ENCODE assay signal across 9 cellular contexts in the genomic region with DNA sequence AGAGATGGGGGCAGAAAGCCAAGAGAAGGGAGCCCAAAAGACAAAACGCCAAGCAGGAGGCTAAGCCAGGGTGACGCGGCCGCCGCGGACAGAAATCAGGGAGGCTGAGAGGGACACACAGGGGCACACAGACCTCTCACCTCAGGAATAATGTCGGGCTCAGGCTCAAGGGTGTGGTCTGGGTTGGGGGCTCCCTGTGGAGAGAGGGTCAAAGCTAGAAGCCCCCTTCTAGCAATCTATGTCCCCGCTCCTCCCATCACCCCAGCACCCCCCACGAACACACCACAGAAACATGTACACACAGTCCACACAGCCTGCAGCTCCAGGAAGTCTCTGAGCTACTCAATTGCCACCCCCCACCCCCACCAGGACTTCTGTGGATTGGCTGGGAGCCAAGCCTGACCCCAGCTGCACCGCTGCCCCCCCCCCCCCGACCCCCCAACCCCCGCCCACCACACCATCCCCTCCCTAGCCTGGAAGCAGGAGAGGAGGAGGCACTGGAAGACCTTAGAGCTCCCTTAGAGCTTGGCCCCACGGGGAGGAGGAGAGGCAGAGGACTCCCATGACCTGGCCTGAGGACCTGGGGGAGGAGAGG. TPM values are rescaled to one million over a fixed set of nuclear protein-coding genes. Genes with fewer than 3 reads are reported as not detected.
DNase-seq lines count a peak whose midpoint lies in the region; ATAC-seq and TF ChIP-seq lines count a peak whose summit lies in the region.
"Had no signal": no experiment of that assay in that cellular context is flagged by ENCODE, and none has a peak within 500 bp of the region (broad histone marks: within the 10 kb centered on the region; RNA-seq: fewer than 3 reads in every experiment).

No MANE protein-coding gene starts in this region.

- peaks cover 49% of the 10 kb centered on the region for H3K4me1 ChIP-seq in ovary (ENCODE audit: insufficient read depth)

- intact Hi-C loops in ovary (cut with DNase I), result no loop called here

- peak overlapping the region; percentile 93 for H3K4me3 ChIP-seq in epithelial cell of esophagus (ENCODE audit: low read length)
- peak overlapping the region; percentile 99 for H3K4me3 ChIP-seq in ovary

- H3K27ac ChIP-seq in RWPE1 (peak overlapping the region; percentile 100), ovary (peak overlapping the region; percentile 89 to 94)

- ATAC-seq in HG02759 (IDR thresholded peaks at IDR 0.05; ENCODE audit: unreplicated experiment) (no peak), esophagus mucosa (no peak)

- TF ChIP-seq CTCF in RWPE1 (conservative IDR thresholded peaks at IDR 0.05; ENCODE audit: low read depth) (no peak), epithelial cell of esophagus (IDR thresholded peaks at IDR 0.05; ENCODE audit: insufficient read depth, low read depth, low read length, missing control alignments) (no peak), ovary (IDR thresholded peaks at IDR 0.05) (no peak)

- CTCF ChIA-PET in RWPE1 (lab: Yijun Ruan, JAX), result no interaction called here

- DNase-seq in Daoy (ENCODE audit: low read depth), result peak; percentile 63
- no peak for DNase-seq in RWPE1 (ENCODE audit: low spot score)
- no peak for DNase-seq in epithelial cell of esophagus (ENCODE audit: low read depth)
- peak in 4 of 5 donors; percentile 57 to 69 (median 65) for DNase-seq in ovary
- DNase-seq in OCI-M2 (lab: John Stamatoyannopoulos, UW; ENCODE audit: unreplicated experiment), result no peak
- DNase-seq in NCI-H2029 treated with DMSO at 0.1 percent for 48 hours (lab: John Stamatoyannopoulos, UW), result no peak

- TF ChIP-seq POLR2A in ovary (IDR thresholded peaks at IDR 0.05), result no peak

- H3K36me3 ChIP-seq in ovary, result no peaks in the 10 kb centered on the region

- POLR2A ChIA-PET in RWPE1 (lab: Yijun Ruan, JAX; ENCODE audit: low non-redundant PET), result no interaction called here

- 1 to 2% (median 1%) methylated on average over 10 to 13 of the region's 13 CpGs for WGBS in ovary, 3 donors

- TF ChIP-seq EP300 in ovary (IDR thresholded peaks at IDR 0.05), result no peak

- H3K9me3 ChIP-seq in ovary, result no peaks in the 10 kb centered on the region

- no peaks in the 10 kb centered on the region for H3K27me3 ChIP-seq in ovary

RNA-seq across cellular contexts. Expression of gene BCL9L, which starts 6.9 kb away (rescaled TPM):
- 3.9 and 5.4 TPM in 2 replicates for total RNA-seq in Daoy (2014; rRNA removed; shearing (Covaris generic))
- total RNA-seq in ovary (100 to 1,000 TPM in 1 of 7 donors, 10 to 100 TPM in 6; 12.9 to 145 (median 79.9) TPM), esophagus mucosa (44.6 TPM)
- 10 to 100 TPM in 1 of 2 donors, 1 to 10 TPM in 1; 5.5 to 31.2 TPM for polyA plus RNA-seq in ovary

RNA-seq across cellular contexts. Expression of gene CXCR5, which starts 35.1 kb away (rescaled TPM):
- total RNA-seq in Daoy (2014; rRNA removed; shearing (Covaris generic)), result not detected in 2 replicates
- total RNA-seq in ovary, result under 1 TPM in 1 of 7 donors, not detected in 6; 0.05 TPM
- under 1 TPM in 1 of 2 donors, not detected in 1; 0.17 TPM for polyA plus RNA-seq in ovary
- total RNA-seq in esophagus mucosa, result 0.20 TPM

RNA-seq across cellular contexts. Expression of gene UPK2, which starts 37.3 kb away (rescaled TPM):
- total RNA-seq in Daoy (2014; rRNA removed; shearing (Covaris generic)), result not detected in 2 replicates
- total RNA-seq in ovary (not detected), esophagus mucosa (0.32 TPM)
- under 1 TPM in 1 of 2 donors, not detected in 1; 0.13 TPM for polyA plus RNA-seq in ovary
- total RNA-seq: NCI-H460 had no signal

RNA-seq across cellular contexts. Expression of gene FOXR1, which starts 52.8 kb away (rescaled TPM):
- total RNA-seq in Daoy (2014; rRNA removed; shearing (Covaris generic)), result not detected in 2 replicates
- total RNA-seq in ovary, result not detected
- 1 to 10 TPM in 1 of 2 donors, not detected in 1; 1.7 TPM for polyA plus RNA-seq in ovary
- not detected for total RNA-seq in esophagus mucosa
- total RNA-seq: NCI-H460 had no signal

Comparison
In these comparisons a context has a peak if more than half of its experiments do, and no peak if none do; other contexts are left out.
1. DNase-seq: peak in Daoy (single experiment) and ovary (4 of 5); none in RWPE1 (single experiment), epithelial cell of esophagus (single experiment), OCI-M2 (single experiment) and NCI-H2029 treated with DMSO at 0.1 percent for 48 hours (single experiment).